9 cellular contexts compared by ENCODE assay signal in the genomic region with DNA sequence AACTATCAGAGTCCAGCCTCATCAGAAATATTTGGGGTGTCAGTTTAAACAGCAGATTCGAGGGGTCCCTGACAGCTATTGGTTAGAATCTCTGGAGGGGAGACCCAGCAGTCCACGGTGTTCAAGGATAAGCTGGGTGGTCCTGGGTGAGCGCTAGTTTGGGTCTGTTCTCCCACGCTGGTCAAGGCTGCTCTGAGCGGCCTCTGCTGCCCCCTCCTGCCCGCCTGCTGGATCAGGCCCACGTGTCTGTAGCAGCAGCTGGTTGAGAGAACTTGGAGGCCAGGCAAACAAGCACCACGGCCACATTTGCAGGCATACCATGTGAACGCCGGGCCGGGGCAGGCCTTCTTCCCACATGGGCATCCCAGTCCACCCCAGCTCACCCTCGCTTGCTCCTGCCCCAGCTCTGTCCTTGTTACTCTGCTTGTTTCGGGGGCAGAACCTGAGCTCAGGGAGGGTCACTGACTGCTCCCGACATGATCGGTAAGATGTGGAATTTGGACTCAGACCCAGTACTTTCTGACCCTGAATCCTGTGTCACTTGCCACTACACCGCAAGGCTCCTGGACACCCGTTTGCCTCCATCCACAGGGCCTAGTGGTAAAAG. TPM values are rescaled to one million over a fixed set of nuclear protein-coding genes. Genes with fewer than 3 reads are reported as not detected.
DNase-seq lines count a peak whose midpoint lies in the region; ATAC-seq and TF ChIP-seq lines count a peak whose summit lies in the region.
"Had no signal": no experiment of that assay in that cellular context is flagged by ENCODE, and none has a peak within 500 bp of the region (broad histone marks: within the 10 kb centered on the region; RNA-seq: fewer than 3 reads in every experiment).

No MANE protein-coding gene starts in this region.

- ATAC-seq in GM21381 (IDR thresholded peaks at IDR 0.05; ENCODE audit: unreplicated experiment): no peak
- no peak for ATAC-seq in natural killer cell

- H3K27me3 ChIP-seq in KMS-11 (ENCODE audit: insufficient read depth, low read depth): peaks cover 65% of the 10 kb centered on the region; the same call in 1 of the 2 replicates

- H3K9me3 Mint-ChIP-seq in glutamatergic neuron (ENCODE audit: unreplicated experiment) (peaks cover 12% of the 10 kb centered on the region), natural killer cell (no peaks in the 10 kb centered on the region)

- peak; percentile 31; the same call in 1 of the 2 replicates for TF ChIP-seq CTCF in KMS-11 (conservative IDR thresholded peaks at IDR 0.05; ENCODE audit: low read depth, low read length)
- peak; percentile 58 for TF ChIP-seq CTCF in glutamatergic neuron (IDR thresholded peaks at IDR 0.05; ENCODE audit: partially characterized antibody, unreplicated experiment)
- TF ChIP-seq CTCF in natural killer cell (IDR thresholded peaks at IDR 0.05): no peak

- no peaks in the 10 kb centered on the region for H3K79me2 ChIP-seq in KMS-11 (ENCODE audit: insufficient read depth, low read depth)

- H4K20me1 ChIP-seq in KMS-11 (ENCODE audit: insufficient read depth): no peaks in the 10 kb centered on the region

- no peaks in the 10 kb centered on the region for H3K4me1 ChIP-seq in KMS-11 (ENCODE audit: low read depth, poor library complexity, severe bottlenecking)

- H3K36me3 ChIP-seq in KMS-11 (ENCODE audit: insufficient read depth): no peaks in the 10 kb centered on the region
- H3K36me3 ChIP-seq: BLaER1 treated with 17β-estradiol and CSF1 and Interleukin-3, amounts not matched to agents 10 nM and 100 nM had no signal

- H3K9ac ChIP-seq in KMS-11: no peak overlapping the region
- H3K9ac ChIP-seq: BLaER1 treated with 17β-estradiol and CSF1 and Interleukin-3, amounts not matched to agents 10 nM and 100 nM had no signal

- H3K4me3 Mint-ChIP-seq in glutamatergic neuron (ENCODE audit: unreplicated experiment) (no peak overlapping the region), natural killer cell (no peak overlapping the region)

- no peak overlapping the region for H2AFZ ChIP-seq in KMS-11 (ENCODE audit: low read depth)

- no peaks in the 10 kb centered on the region for H3K36me3 Mint-ChIP-seq in glutamatergic neuron (ENCODE audit: unreplicated experiment)
- no peaks in the 10 kb centered on the region for H3K36me3 Mint-ChIP-seq in natural killer cell

- no peak overlapping the region for H3K4me3 ChIP-seq in KMS-11 (IDR thresholded peaks at IDR 0.05; ENCODE audit: insufficient read depth, low read depth, low read length)
- H3K4me3 ChIP-seq: BLaER1 treated with 17β-estradiol and CSF1 and Interleukin-3, amounts not matched to agents 10 nM and 100 nM had no signal

- H3K27ac ChIP-seq in KMS-11: no peak overlapping the region
- H3K27ac ChIP-seq: BLaER1 treated with 17β-estradiol and CSF1 and Interleukin-3, amounts not matched to agents 10 nM and 100 nM had no signal

- intact Hi-C loops in posterior vena cava (cut with DNase I) (loop anchor here (2.0 to 5.0 kb wide), 4 partner anchors 175 to 1895 kb away; no protein-coding TSS in a partner anchor), natural killer cell (cut with micrococcal nuclease) (no loop called here)

- DNase-seq in NCI-H2196 (lab: John Stamatoyannopoulos, UW; ENCODE audit: unreplicated experiment) (peak; percentile 31), NCI-H2196 treated with DMSO at 0.1 percent for 48 hours (lab: John Stamatoyannopoulos, UW; ENCODE audit: unreplicated experiment) (no peak), glutamatergic neuron (peak; percentile 83), posterior vena cava (ENCODE audit: low spot score) (peak; percentile 88), natural killer cell (no peak)
- peak; percentile 33 to 49 for DNase-seq in activated CD4-positive, alpha-beta T cell treated with anti-CD3 and anti-CD28 coated beads, Interleukin-2, amount 50 U/mL, for 48 hours

- peaks cover 10% of the 10 kb centered on the region for H3K4me1 Mint-ChIP-seq in glutamatergic neuron (ENCODE audit: low read depth, unreplicated experiment)
- peaks cover 0 to 13% of the 10 kb centered on the region in 2 donors for H3K4me1 Mint-ChIP-seq in natural killer cell

- peaks cover 28% of the 10 kb centered on the region for H3K27me3 Mint-ChIP-seq in glutamatergic neuron (ENCODE audit: unreplicated experiment)
- H3K27me3 Mint-ChIP-seq in natural killer cell (ENCODE audit: low read depth in 2 of 2): peaks cover 60 to 73% of the 10 kb centered on the region in 2 donors

- H3K4me2 ChIP-seq in KMS-11: no peak overlapping the region
- H3K4me2 ChIP-seq: BLaER1 treated with 17β-estradiol and CSF1 and Interleukin-3, amounts not matched to agents 10 nM and 100 nM had no signal

- H3K27ac Mint-ChIP-seq in glutamatergic neuron (ENCODE audit: unreplicated experiment) (no peak overlapping the region), natural killer cell (no peak overlapping the region)

RNA-seq across cellular contexts. Expression of a gene that starts 7.4 kb away (rescaled TPM):
- not detected for total RNA-seq in glutamatergic neuron (ENCODE audit: unreplicated experiment)
- total RNA-seq in posterior vena cava: 1 to 10 TPM; 2.5 to 4.3 TPM
- total RNA-seq in natural killer cell: not detected

RNA-seq across cellular contexts. Expression of a gene that starts 37.3 kb away (rescaled TPM):
- total RNA-seq in glutamatergic neuron (ENCODE audit: unreplicated experiment) (27.7 TPM), posterior vena cava (10 to 100 TPM; 11.8 to 14.1 TPM), natural killer cell (10 to 100 TPM; 14.3 to 22.0 (median 16.9) TPM)

RNA-seq across cellular contexts. Expression of a gene that starts 48.9 kb away (rescaled TPM):
- total RNA-seq in glutamatergic neuron (ENCODE audit: unreplicated experiment): not detected
- total RNA-seq in posterior vena cava: 10 to 100 TPM; 11.9 to 12.2 TPM
- under 1 TPM in 1 of 3 donors, not detected in 2; 0.14 TPM for total RNA-seq in natural killer cell

Comparison
In these comparisons a context has a peak if more than half of its experiments do, and no peak if none do; other contexts are left out.
1. DNase-seq: peak in NCI-H2196 (single experiment), activated CD4-positive, alpha-beta T cell treated with anti-CD3 and anti-CD28 coated beads, Interleukin-2, amount 50 U/mL, for 48 hours (2 of 2), glutamatergic neuron (single experiment) and posterior vena cava (single experiment); none in NCI-H2196 treated with DMSO at 0.1 percent for 48 hours (single experiment) and natural killer cell (single experiment).
2. RNA of a gene that starts 48.9 kb away (total RNA-seq): 11.9 to 12.2 TPM in posterior vena cava; not detected in glutamatergic neuron (single experiment) and 0.14 TPM in natural killer cell; every median in the first group is over 10 times any median in the second.